Comparison of ENCODE assay signal across 1 cellular context in genomic region chr11:15006139-15006759, GRCh38.
TF ChIP-seq lines count a peak whose summit lies in the region.

No MANE protein-coding gene starts in this region.

TF ChIP-seq in WTC11, 78 proteins besides CTCF, POLR2A, EP300 and RAD21 (continued from another document):
- TF ChIP-seq ZNF281 (CRISPR knock-in tag; IDR thresholded peaks at IDR 0.05) = no peak
- no peak for TF ChIP-seq NFYB (CRISPR knock-in tag; conservative IDR thresholded peaks at IDR 0.05; ENCODE audit: low read depth)
- no peak for TF ChIP-seq PREB (CRISPR knock-in tag; IDR thresholded peaks at IDR 0.05; ENCODE audit: borderline replicate concordance)
- no peak for TF ChIP-seq JAZF1 (CRISPR knock-in tag; IDR thresholded peaks at IDR 0.05)
- TF ChIP-seq SMAD3 (CRISPR knock-in tag; IDR thresholded peaks at IDR 0.05; ENCODE audit: borderline replicate concordance) = no peak
- TF ChIP-seq MYBL2 (CRISPR knock-in tag; IDR thresholded peaks at IDR 0.05) = no peak
- TF ChIP-seq, protein P1, sequence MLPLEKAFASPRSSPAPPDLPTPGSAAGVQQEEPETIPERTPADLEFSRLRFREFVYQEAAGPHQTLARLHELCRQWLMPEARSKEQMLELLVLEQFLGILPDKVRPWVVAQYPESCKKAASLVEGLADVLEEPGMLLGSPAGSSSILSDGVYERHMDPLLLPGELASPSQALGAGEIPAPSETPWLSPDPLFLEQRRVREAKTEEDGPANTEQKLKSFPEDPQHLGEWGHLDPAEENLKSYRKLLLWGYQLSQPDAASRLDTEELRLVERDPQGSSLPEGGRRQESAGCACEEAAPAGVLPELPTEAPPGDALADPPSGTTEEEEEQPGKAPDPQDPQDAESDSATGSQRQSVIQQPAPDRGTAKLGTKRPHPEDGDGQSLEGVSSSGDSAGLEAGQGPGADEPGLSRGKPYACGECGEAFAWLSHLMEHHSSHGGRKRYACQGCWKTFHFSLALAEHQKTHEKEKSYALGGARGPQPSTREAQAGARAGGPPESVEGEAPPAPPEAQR (CRISPR knock-in tag; IDR thresholded peaks at IDR 0.05) = no peak
- TF ChIP-seq FOXP1 (CRISPR knock-in tag; IDR thresholded peaks at IDR 0.05; ENCODE audit: borderline replicate concordance) = no peak
- TF ChIP-seq IRF2 (CRISPR knock-in tag; IDR thresholded peaks at IDR 0.05; ENCODE audit: borderline replicate concordance, low read depth) = no peak
- no peak for TF ChIP-seq FOXK1 (CRISPR knock-in tag; IDR thresholded peaks at IDR 0.05)
- TF ChIP-seq ATF1 (CRISPR knock-in tag; IDR thresholded peaks at IDR 0.05) = no peak
- no peak for TF ChIP-seq NFATC4 (CRISPR knock-in tag; IDR thresholded peaks at IDR 0.05)
- TF ChIP-seq ZNF219 (CRISPR knock-in tag; IDR thresholded peaks at IDR 0.05; ENCODE audit: borderline replicate concordance) = no peak
